Comparison of ENCODE assay signal across 8 cellular contexts in genomic region chr15:50183112-50183794, GRCh38. TPM values are rescaled to one million over a fixed set of nuclear protein-coding genes. Genes with fewer than 3 reads are reported as not detected.
DNase-seq lines count a peak whose midpoint lies in the region; ATAC-seq and TF ChIP-seq lines count a peak whose summit lies in the region.

No MANE protein-coding gene starts in this region.

- H4K20me1 ChIP-seq in SK-N-SH (ENCODE audit: insufficient read depth) = no peaks in the 10 kb centered on the region

- WGBS in SK-N-SH (ENCODE audit: low lambda C conversion rate) = 62% methylated on average over 2 of the region's 2 CpGs

- H3K4me1 ChIP-seq in CD8-positive, alpha-beta memory T cell (ENCODE audit: insufficient read depth, low read length) = peaks cover 12% of the 10 kb centered on the region
- H3K4me1 ChIP-seq in HAP-1 (peaks cover 7% of the 10 kb centered on the region), SK-N-SH (ENCODE audit: control insufficient read depth in 1 of 2, insufficient read depth in 2 of 2, low read depth in 1 of 2, low read length in 1 of 2) (peaks cover 0 to 8% of the 10 kb centered on the region in 2 experiments; a peak in 1 of 4 replicates)

- peak in 1 of 5 donors; percentile 4 for DNase-seq in CD8-positive, alpha-beta memory T cell
- DNase-seq in HAP-1 (ENCODE audit: low spot score in 2 of 2) = peak in 1 of 2 experiments; percentile 18
- DNase-seq in WTC11 (ENCODE audit: low spot score) = no peak
- no peak for DNase-seq in memory B cell (ENCODE audit: low spot score in 2 of 2)
- DNase-seq in NCI-H774 (lab: John Stamatoyannopoulos, UW) = no peak
- DNase-seq in GM19238 (ENCODE audit: insufficient read length, low spot score) = no peak
- no peak for DNase-seq in SK-N-SH

- no peaks in the 10 kb centered on the region for H3K79me2 ChIP-seq in SK-N-SH (ENCODE audit: insufficient read depth)

- H3K9me2 ChIP-seq in SK-N-SH = no peaks in the 10 kb centered on the region

- H2AFZ ChIP-seq in SK-N-SH (ENCODE audit: low read depth) = no peak overlapping the region

- H3K36me3 Mint-ChIP-seq in CD8-positive, alpha-beta memory T cell = peaks cover 0 to 6% (median 0%) of the 10 kb centered on the region in 3 donors
- H3K36me3 Mint-ChIP-seq in WTC11 = no peaks in the 10 kb centered on the region
- H3K36me3 Mint-ChIP-seq in memory B cell = no peaks in the 10 kb centered on the region

- TF ChIP-seq EP300 in SK-N-SH (IDR thresholded peaks at IDR 0.05; ENCODE audit: borderline replicate concordance in 1 of 2, low read depth in 1 of 2, low read length in 1 of 2) = no peak

- H3K27me3 Mint-ChIP-seq in CD8-positive, alpha-beta memory T cell = no peaks in the 10 kb centered on the region
- H3K27me3 Mint-ChIP-seq in WTC11 (ENCODE audit: low read depth) (peaks cover 43% of the 10 kb centered on the region), memory B cell (peaks cover 12% of the 10 kb centered on the region)

- peaks cover 15 to 27% (median 22%) of the 10 kb centered on the region in 3 donors for H3K4me1 Mint-ChIP-seq in CD8-positive, alpha-beta memory T cell
- H3K4me1 Mint-ChIP-seq in WTC11 = peaks cover 25% of the 10 kb centered on the region
- H3K4me1 Mint-ChIP-seq in memory B cell = peaks cover 10% of the 10 kb centered on the region

- peak overlapping the region; percentile 55 for H3K27ac ChIP-seq in CD8-positive, alpha-beta memory T cell (ENCODE audit: low read depth, low read length)
- no peak overlapping the region for H3K27ac ChIP-seq in SK-N-SH (ENCODE audit: low read depth in 2 of 2, low read length in 1 of 2)

- ATAC-seq in WTC11 = no peak
- no peak for ATAC-seq in memory B cell (ENCODE audit: low read depth)
- no peak for ATAC-seq in GM19023 (IDR thresholded peaks at IDR 0.05; ENCODE audit: unreplicated experiment)

- H3K4me2 ChIP-seq in SK-N-SH = no peak overlapping the region

- in situ Hi-C loops in HAP-1 (cut with MboI; ENCODE audit: low sequenced_read_pairs) = no loop called here

- H3K36me3 ChIP-seq in CD8-positive, alpha-beta memory T cell (ENCODE audit: insufficient read depth, low read length) = no peaks in the 10 kb centered on the region
- H3K36me3 ChIP-seq in HAP-1 (replicated peaks) (no peaks in the 10 kb centered on the region; the same call in 1 of the 2 replicates), SK-N-SH (replicated peaks in 1 of 2; ENCODE audit: control insufficient read depth in 1 of 2, insufficient read depth in 2 of 2, low read length in 1 of 2) (no peaks in the 10 kb centered on the region)

- POLR2A ChIA-PET in CD8-positive, alpha-beta memory T cell (lab: Charles Lee) = no interaction called here
- POLR2A ChIA-PET in WTC11 (lab: Charles Lee) = no interaction called here
- POLR2A ChIA-PET in SK-N-SH (lab: Yijun Ruan, JAX) = no interaction called here

- CTCF ChIA-PET in CD8-positive, alpha-beta memory T cell (lab: Charles Lee) = interaction anchor here (0.9 to 2.5 kb wide), 5 partner anchors 15 to 1315 kb away, joined by 3 to 15 read pairs (median 4); no protein-coding TSS in a partner anchor
- CTCF ChIA-PET in WTC11 (lab: Charles Lee) (interaction anchor here (1.0 to 2.9 kb wide), 3 partner anchors 35 to 133 kb away, joined by 3 to 24 read pairs (median 6); no protein-coding TSS in a partner anchor), SK-N-SH (lab: Yijun Ruan, JAX) (interaction anchor here (1.3 to 2.2 kb wide), 4 partner anchors 12 to 1037 kb away, joined by 3 to 6 read pairs (median 4); no protein-coding TSS in a partner anchor)

- peak overlapping the region; percentile 80 to 98 (median 95) for H3K4me3 Mint-ChIP-seq in CD8-positive, alpha-beta memory T cell
- H3K4me3 Mint-ChIP-seq in WTC11 (peak overlapping the region; percentile 87), memory B cell (peak overlapping the region; percentile 94)

- H3K4me3 ChIP-seq in CD8-positive, alpha-beta memory T cell (ENCODE audit: low read length) = peak overlapping the region; percentile 66
- H3K4me3 ChIP-seq in HAP-1 (peak overlapping the region; percentile 52), SK-N-SH (ENCODE audit: low read depth in 2 of 2, low read length in 1 of 2) (no peak overlapping the region)

- no peak overlapping the region for H3K9ac ChIP-seq in SK-N-SH

- no peak for TF ChIP-seq RAD21 in SK-N-SH (IDR thresholded peaks at IDR 0.05; ENCODE audit: low read length)

- H3F3A ChIP-seq in SK-N-SH (replicated peaks; ENCODE audit: insufficient read depth) = no peaks in the 10 kb centered on the region

- TF ChIP-seq CTCF in WTC11 (IDR thresholded peaks at IDR 0.05) = no peak
- TF ChIP-seq CTCF in SK-N-SH (IDR thresholded peaks at IDR 0.05) = no peak

- no peaks in the 10 kb centered on the region for H3K27me3 ChIP-seq in CD8-positive, alpha-beta memory T cell (ENCODE audit: insufficient read depth, low read length, poor library complexity, severe bottlenecking)
- H3K27me3 ChIP-seq in HAP-1 (ENCODE audit: low read depth) (no peaks in the 10 kb centered on the region), SK-N-SH (ENCODE audit: insufficient read depth) (no peaks in the 10 kb centered on the region; the same call in 1 of the 2 replicates)

- no peaks in the 10 kb centered on the region for H3K9me3 Mint-ChIP-seq in CD8-positive, alpha-beta memory T cell
- H3K9me3 Mint-ChIP-seq in WTC11 = no peaks in the 10 kb centered on the region
- no peaks in the 10 kb centered on the region for H3K9me3 Mint-ChIP-seq in memory B cell

- peak overlapping the region in 4 of 8 donors; percentile 19 to 78 (median 24) for H3K27ac Mint-ChIP-seq in CD8-positive, alpha-beta memory T cell
- H3K27ac Mint-ChIP-seq in WTC11 (no peak overlapping the region), memory B cell (no peak overlapping the region)

- H3K9me3 ChIP-seq in CD8-positive, alpha-beta memory T cell (ENCODE audit: low read length) = no peaks in the 10 kb centered on the region
- H3K9me3 ChIP-seq in HAP-1 (no peaks in the 10 kb centered on the region; the same call in 1 of the 2 replicates), SK-N-SH (no peaks in the 10 kb centered on the region)

TF ChIP-seq in WTC11, 78 proteins besides CTCF, POLR2A, EP300 and RAD21:
- no peak for TF ChIP-seq ATF3 (CRISPR knock-in tag; conservative IDR thresholded peaks at IDR 0.05)
- TF ChIP-seq STAT6 (CRISPR knock-in tag; conservative IDR thresholded peaks at IDR 0.05; ENCODE audit: low read depth) = no peak
- no peak for TF ChIP-seq ZNF416 (CRISPR knock-in tag; IDR thresholded peaks at IDR 0.05)

TF ChIP-seq in SK-N-SH, 30 proteins besides CTCF, POLR2A, EP300 and RAD21:
- TF ChIP-seq CHD2 (IDR thresholded peaks at IDR 0.05; ENCODE audit: low read length, partially characterized antibody) (no peak), GATA2 (CRISPR knock-in tag; IDR thresholded peaks at IDR 0.05) (no peak), YY1 (IDR thresholded peaks at IDR 0.05; ENCODE audit: low read depth) (no peak), RXRA (IDR thresholded peaks at IDR 0.05; ENCODE audit: borderline replicate concordance, low read depth) (no peak), TAF1 (IDR thresholded peaks at IDR 0.05; ENCODE audit: borderline replicate concordance, low read depth, low read length) (no peak), ZBTB33 (IDR thresholded peaks at IDR 0.05; ENCODE audit: borderline replicate concordance, low read depth) (no peak), RFX5 (IDR thresholded peaks at IDR 0.05; ENCODE audit: low read length) (no peak), ELF1 (IDR thresholded peaks at IDR 0.05) (no peak), TCF12 (IDR thresholded peaks at IDR 0.05) (no peak), SIN3A (IDR thresholded peaks at IDR 0.05; ENCODE audit: borderline replicate concordance, low read depth, low read length) (no peak), POLR2AphosphoS5 (IDR thresholded peaks at IDR 0.05; ENCODE audit: low read depth, low read length) (no peak)
- TF ChIP-seq, protein P1, sequence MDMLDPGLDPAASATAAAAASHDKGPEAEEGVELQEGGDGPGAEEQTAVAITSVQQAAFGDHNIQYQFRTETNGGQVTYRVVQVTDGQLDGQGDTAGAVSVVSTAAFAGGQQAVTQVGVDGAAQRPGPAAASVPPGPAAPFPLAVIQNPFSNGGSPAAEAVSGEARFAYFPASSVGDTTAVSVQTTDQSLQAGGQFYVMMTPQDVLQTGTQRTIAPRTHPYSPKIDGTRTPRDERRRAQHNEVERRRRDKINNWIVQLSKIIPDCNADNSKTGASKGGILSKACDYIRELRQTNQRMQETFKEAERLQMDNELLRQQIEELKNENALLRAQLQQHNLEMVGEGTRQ (IDR thresholded peaks at IDR 0.05; ENCODE audit: borderline replicate concordance, low read depth, low read length) = no peak

RNA-seq across cellular contexts. Expression of gene SLC27A2, which starts 1.3 kb away (rescaled TPM):
- total RNA-seq in CD8-positive, alpha-beta memory T cell = 10 to 100 TPM; 16.6 to 18.6 TPM
- polyA plus RNA-seq in CD8-positive, alpha-beta memory T cell = 3.0 TPM
- 3.0 to 5.7 TPM (median 5.6 TPM) in 3 replicates for total RNA-seq in WTC11 (2021)
- 0.49 and 0.65 TPM in 2 replicates for polyA plus RNA-seq in SK-N-SH (2012; rRNA removed)
- polyA plus RNA-seq in SK-N-SH (2012; cell fraction: cytosol; rRNA removed) = 0.35 and 0.42 TPM in 2 replicates
- polyA plus RNA-seq in SK-N-SH (2012; cell fraction: nucleus; rRNA removed) = 0.18 and 0.57 TPM in 2 replicates

Comparison
In these comparisons a context has a peak if more than half of its experiments do, and no peak if none do; other contexts are left out.
1. H3K4me3 ChIP-seq: peak in CD8-positive, alpha-beta memory T cell (single experiment) and HAP-1 (single experiment); none in SK-N-SH (0 of 2).
2. Peak in every context shown above with its lines, with median percentiles within 50 percentile points of each other: H3K4me3 Mint-ChIP-seq.